ENCODE assay signal across 13 cellular contexts in genomic region chr5:9441610-9442009, GRCh38.
"Had no signal": no experiment of that assay in that cellular context is flagged by ENCODE, and none has a peak within 500 bp of the region (broad histone marks: within the 10 kb centered on the region; RNA-seq: fewer than 3 reads in every experiment).

No MANE protein-coding gene starts in this region.

- DNase-seq: activated CD4-positive, alpha-beta T cell treated with anti-CD3 and anti-CD28 coated beads, Interleukin-2, amount 50 U/mL, for 4 hours; activated gamma-delta T cell; cerebellar nuclear complex; effector CD4-positive, alpha-beta T cell; lower lobe of right lung; midbrain; ovary; psoas muscle; right cardiac atrium; transverse colon; uterus had no signal

- H3K4me1 ChIP-seq: lower lobe of right lung, psoas muscle, transverse colon, uterus had no signal

- H3K36me3 ChIP-seq: ascending aorta, lower lobe of right lung, ovary, transverse colon, uterus had no signal

- H3K4me3 ChIP-seq: ascending aorta, hepatocyte, lower lobe of right lung, ovary, psoas muscle, transverse colon, uterus had no signal

- ATAC-seq: lower lobe of right lung, psoas muscle, right cardiac atrium had no signal

- H3K9me3 ChIP-seq: lower lobe of right lung, ovary, transverse colon, uterus had no signal

- H3K27me3 ChIP-seq: ascending aorta, hepatocyte, ovary, transverse colon, uterus had no signal

- H3K27ac ChIP-seq: ascending aorta, hepatocyte, lower lobe of right lung, ovary, psoas muscle, transverse colon, uterus had no signal
